In genomic region chrX:51976503-51976902, GRCh38 we compare ENCODE assay signal across 24 cellular contexts.
A peak's percentile ranks its signal among the peaks of the same experiment; 100 is the strongest.
DNase-seq lines count a peak whose midpoint lies in the region; FAIRE-seq and TF ChIP-seq lines count a peak whose summit lies in the region.
"Had no signal": no experiment of that assay in that cellular context is flagged by ENCODE, and none has a peak within 500 bp of the region (broad histone marks: within the 10 kb centered on the region; RNA-seq: fewer than 3 reads in every experiment).

No MANE protein-coding gene starts in this region.

- H3K4me2 ChIP-seq in KMS-11 (peak overlapping the region; percentile 39; the same call in 1 of the 2 replicates), astrocyte (ENCODE audit: low read length) (no peak overlapping the region), hepatocyte (no peak overlapping the region)
- H3K4me2 ChIP-seq: BLaER1 treated with 17β-estradiol and CSF1 and Interleukin-3, amounts not matched to agents 10 nM and 100 nM had no signal

- H3K9me3 ChIP-seq in astrocyte (ENCODE audit: insufficient read depth, low read depth, low read length) (no peaks in the 10 kb centered on the region), tibial artery (no peaks in the 10 kb centered on the region), hepatocyte (ENCODE audit: low read depth) (no peaks in the 10 kb centered on the region)
- H3K9me3 ChIP-seq: BE2C had no signal

- H3K9me2 ChIP-seq in hepatocyte (replicated peaks; ENCODE audit: insufficient read depth), result no peaks in the 10 kb centered on the region

- H3K27ac Mint-ChIP-seq in astrocyte (ENCODE audit: unreplicated experiment), result no peak overlapping the region
- H3K27ac Mint-ChIP-seq in progenitor cell of endocrine pancreas, result peak overlapping the region; percentile 21
- H3K27ac Mint-ChIP-seq: CD14-positive monocyte; CD4-positive, alpha-beta T cell; CD8-positive, alpha-beta memory T cell had no signal

- H3K4me3 ChIP-seq in KMS-11 (IDR thresholded peaks at IDR 0.05; ENCODE audit: insufficient read depth, low read depth, low read length), result no peak overlapping the region
- no peak overlapping the region for H3K4me3 ChIP-seq in astrocyte (ENCODE audit: insufficient read depth, low read depth, low read length)
- H3K4me3 ChIP-seq in tibial artery, result no peak overlapping the region
- H3K4me3 ChIP-seq in hepatocyte, result no peak overlapping the region
- H3K4me3 ChIP-seq: BLaER1 treated with 17β-estradiol and CSF1 and Interleukin-3, amounts not matched to agents 10 nM and 100 nM; GM12878; GM23248 had no signal

- no peak overlapping the region for H3K9ac ChIP-seq in KMS-11
- no peak overlapping the region for H3K9ac ChIP-seq in astrocyte (ENCODE audit: low read length)
- H3K9ac ChIP-seq: BLaER1 treated with 17β-estradiol and CSF1 and Interleukin-3, amounts not matched to agents 10 nM and 100 nM; GM23248 had no signal

- no peaks in the 10 kb centered on the region for H3K4me1 Mint-ChIP-seq in astrocyte (ENCODE audit: low read depth, unreplicated experiment)
- H3K4me1 Mint-ChIP-seq in progenitor cell of endocrine pancreas (ENCODE audit: low read depth), result peaks cover 15% of the 10 kb centered on the region
- H3K4me1 Mint-ChIP-seq: CD14-positive monocyte; CD8-positive, alpha-beta memory T cell had no signal

- H3K9me3 Mint-ChIP-seq in astrocyte (ENCODE audit: unreplicated experiment) (peaks cover 2% of the 10 kb centered on the region), progenitor cell of endocrine pancreas (ENCODE audit: low read depth) (peaks cover 31% of the 10 kb centered on the region)
- H3K9me3 Mint-ChIP-seq: CD4-positive, alpha-beta T cell had no signal

- peak; percentile 7 for DNase-seq in NCI-H146 (lab: John Stamatoyannopoulos, UW)
- no peak for DNase-seq in astrocyte (ENCODE audit: low read depth)
- no peak for DNase-seq in progenitor cell of endocrine pancreas (ENCODE audit: low spot score, unreplicated experiment)
- no peak for DNase-seq in HuH-7.5 (ENCODE audit: low spot score)
- no peak for DNase-seq in tibial artery
- no peak for DNase-seq in hepatocyte (ENCODE audit: low spot score)
- DNase-seq: ACHN; AML-193; BE2C; CD4-positive, alpha-beta T cell; CD8-positive, alpha-beta memory T cell; DMS 273 treated with DMSO at 0.1 percent for 48 hours; DMS79; EL; GDM1; GM23248; H7; HCEC 1CT had no signal

- peak; percentile 49 for FAIRE-seq in astrocyte (lab: Jason Lieb, UNC)
- FAIRE-seq: D721Med, GM12878, H1 had no signal

- H3K4me1 ChIP-seq in KMS-11 (ENCODE audit: low read depth, poor library complexity, severe bottlenecking) (peaks cover 18% of the 10 kb centered on the region), astrocyte (ENCODE audit: insufficient read depth, low read length) (no peaks in the 10 kb centered on the region), tibial artery (no peaks in the 10 kb centered on the region), hepatocyte (ENCODE audit: insufficient read depth) (no peaks in the 10 kb centered on the region)
- H3K4me1 ChIP-seq: BE2C; BLaER1 treated with 17β-estradiol and CSF1 and Interleukin-3, amounts not matched to agents 10 nM and 100 nM had no signal

- no peaks in the 10 kb centered on the region for H3K27me3 ChIP-seq in KMS-11 (ENCODE audit: insufficient read depth, low read depth)
- H3K27me3 ChIP-seq in astrocyte (ENCODE audit: insufficient read depth, low read length), result no peaks in the 10 kb centered on the region
- H3K27me3 ChIP-seq in tibial artery, result no peaks in the 10 kb centered on the region
- H3K27me3 ChIP-seq in hepatocyte, result no peaks in the 10 kb centered on the region
- H3K27me3 ChIP-seq: BE2C had no signal

- intact Hi-C loops in tibial artery (cut with DNase I; ENCODE audit: low total_unique reads), result no loop called here

- no peaks in the 10 kb centered on the region for H3K79me2 ChIP-seq in KMS-11 (ENCODE audit: insufficient read depth, low read depth)
- no peaks in the 10 kb centered on the region for H3K79me2 ChIP-seq in astrocyte (ENCODE audit: insufficient read depth, low read length)
- H3K79me2 ChIP-seq in hepatocyte, result no peaks in the 10 kb centered on the region

- H3K4me3 Mint-ChIP-seq in astrocyte (ENCODE audit: unreplicated experiment) (no peak overlapping the region), progenitor cell of endocrine pancreas (ENCODE audit: low read depth) (peak overlapping the region; percentile 14)
- H3K4me3 Mint-ChIP-seq: CD14-positive monocyte; CD4-positive, alpha-beta T cell; CD8-positive, alpha-beta memory T cell had no signal

- no peak overlapping the region for H3K27ac ChIP-seq in KMS-11
- no peak overlapping the region for H3K27ac ChIP-seq in astrocyte (ENCODE audit: low read depth, low read length)
- no peak overlapping the region for H3K27ac ChIP-seq in tibial artery
- no peak overlapping the region for H3K27ac ChIP-seq in hepatocyte
- H3K27ac ChIP-seq: BLaER1 treated with 17β-estradiol and CSF1 and Interleukin-3, amounts not matched to agents 10 nM and 100 nM; GM23248 had no signal

- H3K27me3 Mint-ChIP-seq in astrocyte (ENCODE audit: low read depth, unreplicated experiment) (no peaks in the 10 kb centered on the region), progenitor cell of endocrine pancreas (peaks cover 12% of the 10 kb centered on the region)

- H2AFZ ChIP-seq in KMS-11 (ENCODE audit: low read depth), result 0 out of 2 replicates have a peak overlapping the region, but pooled peaks have one; percentile 22
- H2AFZ ChIP-seq in astrocyte (ENCODE audit: low read depth, low read length), result no peak overlapping the region
- H2AFZ ChIP-seq in hepatocyte, result no peak overlapping the region
- H2AFZ ChIP-seq: GM23248 had no signal

- H3K36me3 Mint-ChIP-seq in astrocyte (ENCODE audit: low read depth, unreplicated experiment) (no peaks in the 10 kb centered on the region), progenitor cell of endocrine pancreas (ENCODE audit: insufficient read depth) (no peaks in the 10 kb centered on the region)
- H3K36me3 Mint-ChIP-seq: CD14-positive monocyte; CD8-positive, alpha-beta memory T cell had no signal

- H4K20me1 ChIP-seq in KMS-11 (ENCODE audit: insufficient read depth), result no peaks in the 10 kb centered on the region
- no peaks in the 10 kb centered on the region for H4K20me1 ChIP-seq in astrocyte (ENCODE audit: insufficient read depth, low read length)
- H4K20me1 ChIP-seq in hepatocyte (ENCODE audit: insufficient read depth, poor library complexity, severe bottlenecking), result no peaks in the 10 kb centered on the region
- H4K20me1 ChIP-seq: BLaER1 treated with 17β-estradiol and CSF1 and Interleukin-3, amounts not matched to agents 10 nM and 100 nM had no signal

- H3K36me3 ChIP-seq in KMS-11 (ENCODE audit: insufficient read depth) (no peaks in the 10 kb centered on the region), astrocyte (ENCODE audit: insufficient read depth, low read length) (no peaks in the 10 kb centered on the region), tibial artery (no peaks in the 10 kb centered on the region), hepatocyte (replicated peaks; ENCODE audit: insufficient read depth, low read depth) (no peaks in the 10 kb centered on the region)
- H3K36me3 ChIP-seq: BE2C; BLaER1 treated with 17β-estradiol and CSF1 and Interleukin-3, amounts not matched to agents 10 nM and 100 nM had no signal

- TF ChIP-seq CTCF in KMS-11 (conservative IDR thresholded peaks at IDR 0.05; ENCODE audit: low read depth, low read length) (no peak), astrocyte (IDR thresholded peaks at IDR 0.05; ENCODE audit: insufficient read depth, low read depth, low read length) (no peak), progenitor cell of endocrine pancreas (IDR thresholded peaks at IDR 0.05; ENCODE audit: unreplicated experiment) (no peak), tibial artery (IDR thresholded peaks at IDR 0.05) (no peak), hepatocyte (IDR thresholded peaks at IDR 0.05; ENCODE audit: poor library complexity) (no peak)

- 81% methylated on average over 1 of the region's 1 CpG for WGBS in hepatocyte (ENCODE audit: low lambda C conversion rate, missing lambda C conversion rate)
